ENCODE assay signal across 29 cellular contexts in genomic region chr3:151999936-152000335, GRCh38.
"Had no signal": no experiment of that assay in that cellular context is flagged by ENCODE, and none has a peak within 500 bp of the region (broad histone marks: within the 10 kb centered on the region; RNA-seq: fewer than 3 reads in every experiment).

No MANE protein-coding gene starts in this region.

- H3K9me3 ChIP-seq: adrenal gland, MG63, Peyer's patch, SJCRH30 had no signal

- H3K36me3 ChIP-seq: adrenal gland, MG63, Peyer's patch, SJCRH30 had no signal

- DNase-seq: activated CD4-positive, alpha-beta T cell treated with anti-CD3 and anti-CD28 coated beads for 48 hours; activated CD4-positive, alpha-beta T cell treated with anti-CD3 and anti-CD28 coated beads, Interleukin-2, amount 50 U/mL, for 4 hours; activated CD4-positive, CD25-positive, alpha-beta regulatory T cell treated with anti-CD3 and anti-CD28 coated beads, Interleukin-2, amount 50 U/mL, for 72 hours; activated CD8-positive, alpha-beta memory T cell treated with anti-CD3 and anti-CD28 coated beads, Interleukin-2, amount 50 U/mL, for 48 hours; activated CD8-positive, alpha-beta T cell treated with anti-CD3 and anti-CD28 coated beads, Interleukin-2, amount 10 ng/mL, durations not matched to agents 7 days and 5 days; activated naive CD4-positive, alpha-beta T cell treated with anti-CD3 and anti-CD28 coated beads, Interleukin-2, amount 50 U/mL, for 16 hours; activated naive CD8-positive, alpha-beta T cell treated with anti-CD3 and anti-CD28 coated beads, Interleukin-2, amount 10 ng/mL, durations not matched to agents 7 days and 5 days; activated T-cell treated with anti-CD3 and anti-CD28 coated beads, Interleukin-2, amount 50 U/mL, for 1 hour; adrenal gland; anterior cingulate cortex; central memory CD4-positive, alpha-beta T cell; KG1; MG63; MV-4-11; NCI-H1092 treated with DMSO at 0.1 percent for 48 hours; NCI-H1417 treated with DMSO at 0.1 percent for 48 hours; NCI-H1694; NCI-H2029; NCI-H2107; NCI-H2171 treated with DMSO at 0.1 percent for 48 hours; NCI-H226; NCI-H510A; NCI-H69; NK-92 treated with Interleukin-12 subunit alpha and Interleukin-12 subunit beta, amount 100 ng/mL, for 24 hours; Peyer's patch; Right ventricle myocardium superior; SJCRH30 had no signal

- H3K27ac ChIP-seq: adrenal gland, Peyer's patch, RWPE1, SJCRH30 had no signal

- H3K4me1 ChIP-seq: adrenal gland, Peyer's patch, SJCRH30 had no signal

- H3K27me3 ChIP-seq: adrenal gland, MG63, Peyer's patch, SJCRH30 had no signal

- H3K4me3 ChIP-seq: adrenal gland, MG63, Peyer's patch, SJCRH30 had no signal

- ATAC-seq: activated CD8-positive, alpha-beta T cell treated with anti-CD3 and anti-CD28 coated beads, Interleukin-2, amount 10 ng/mL, durations not matched to agents 7 days and 5 days; WTC11 had no signal
